Comparison of ENCODE assay signal across 29 cellular contexts in the genomic region with DNA sequence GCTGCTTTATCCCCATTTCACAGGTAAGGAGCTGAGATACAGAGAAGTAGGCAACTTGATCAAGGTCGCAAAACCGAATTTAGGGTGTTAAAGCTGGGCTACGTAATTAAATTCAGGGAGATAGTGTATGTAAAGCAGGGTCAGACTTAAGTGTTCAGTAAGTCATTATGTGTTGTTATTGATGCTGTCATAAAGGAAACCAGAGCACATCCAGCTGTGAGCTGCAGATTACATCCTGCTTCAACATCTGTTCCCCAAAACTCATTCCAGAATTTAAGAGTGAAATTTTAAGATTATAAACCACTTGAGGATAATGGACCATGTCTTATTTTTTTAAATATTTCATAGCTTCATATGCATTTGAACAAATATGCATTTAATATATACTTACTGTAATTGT.
"Had no signal": no experiment of that assay in that cellular context is flagged by ENCODE, and none has a peak within 500 bp of the region (broad histone marks: within the 10 kb centered on the region; RNA-seq: fewer than 3 reads in every experiment).

No MANE protein-coding gene starts in this region.

- H3K27ac ChIP-seq: foreskin keratinocyte, left ventricle myocardium inferior, lower lobe of right lung, prostate gland, right atrium auricular region, suprapubic skin, transverse colon, upper lobe of right lung, uterus had no signal

- FAIRE-seq: islet of Langerhans had no signal

- H3K4me3 ChIP-seq: heart right ventricle, left ventricle myocardium inferior, lower lobe of right lung, prostate gland, right atrium auricular region, smooth muscle cell, suprapubic skin, transverse colon, upper lobe of right lung, uterus had no signal

- H3K4me2 ChIP-seq: smooth muscle cell had no signal

- H3K9me3 ChIP-seq: heart right ventricle, left ventricle myocardium inferior, lower lobe of right lung, prostate gland, right atrium auricular region, suprapubic skin, transverse colon, upper lobe of right lung, uterus had no signal

- ATAC-seq: esophagus mucosa; foreskin keratinocyte; left colon; lower lobe of right lung; naive thymus-derived CD8-positive, alpha-beta T cell; sciatic nerve; stimulated activated naive CD8-positive, alpha-beta T cell treated with anti-CD3 and anti-CD28 coated beads, Interleukin-15, amount 100 ng/mL, for 72 hours; upper lobe of right lung had no signal

- H3K27me3 ChIP-seq: foreskin keratinocyte, heart right ventricle, right atrium auricular region, suprapubic skin, transverse colon, upper lobe of right lung, uterus had no signal

- H3K36me3 ChIP-seq: left ventricle myocardium inferior, lower lobe of right lung, prostate gland, right atrium auricular region, suprapubic skin, transverse colon, upper lobe of right lung, uterus had no signal

- DNase-seq: cortex of kidney; effector CD4-positive, alpha-beta T cell; foreskin keratinocyte; glutamatergic neuron; heart right ventricle; hippocampal formation; kidney glomerular epithelial cell; left colon; left ventricle myocardium inferior; lower lobe of right lung; naive thymus-derived CD8-positive, alpha-beta T cell; nephron progenitor cell; nucleus accumbens; stimulated activated CD4-positive, alpha-beta T cell treated with anti-CD3 and anti-CD28 coated beads, Interleukin-12 subunit alpha, Interleukin-12 subunit beta, amount 100 ng/mL, for 4 hours; stimulated activated CD4-positive, alpha-beta T cell treated with anti-CD3 and anti-CD28 coated beads, Interleukin-1b, Interleukin-23, amount 100 ng/mL, for 48 hours; stimulated activated CD4-positive, alpha-beta T cell treated with anti-CD3 and anti-CD28 coated beads, Interleukin-4, amount 100 ng/mL, for 1 hour; stimulated activated CD8-positive, alpha-beta memory T cell treated with anti-CD3 and anti-CD28 coated beads, Interleukin-4, amount 100 ng/mL, for 48 hours; stimulated activated naive CD4-positive, alpha-beta T cell; stimulated activated naive CD8-positive, alpha-beta T cell treated with anti-CD3 and anti-CD28 coated beads, Interleukin-15, amount 100 ng/mL, for 72 hours; transverse colon; upper lobe of right lung; uterus had no signal

- H3K4me1 ChIP-seq: foreskin keratinocyte, heart right ventricle, left ventricle myocardium inferior, lower lobe of right lung, prostate gland, right atrium auricular region, suprapubic skin, transverse colon, upper lobe of right lung, uterus had no signal
